1 cellular context compared by ENCODE assay signal in genomic region chr3:13349823-13350222, GRCh38.
TF ChIP-seq lines count a peak whose summit lies in the region.

No MANE protein-coding gene starts in this region.

TF ChIP-seq in SK-N-SH, 30 proteins besides CTCF, POLR2A, EP300 and RAD21 (continued from another document):
- no peak for TF ChIP-seq REST (IDR thresholded peaks at IDR 0.05; ENCODE audit: low read depth, low read length)
- TF ChIP-seq FOXJ3 (CRISPR knock-in tag; IDR thresholded peaks at IDR 0.05) = no peak
- no peak for TF ChIP-seq TCF12 (IDR thresholded peaks at IDR 0.05)
- TF ChIP-seq, protein P1, sequence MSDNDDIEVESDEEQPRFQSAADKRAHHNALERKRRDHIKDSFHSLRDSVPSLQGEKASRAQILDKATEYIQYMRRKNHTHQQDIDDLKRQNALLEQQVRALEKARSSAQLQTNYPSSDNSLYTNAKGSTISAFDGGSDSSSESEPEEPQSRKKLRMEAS (IDR thresholded peaks at IDR 0.05; ENCODE audit: low read depth) = no peak
- no peak for TF ChIP-seq CHD2 (IDR thresholded peaks at IDR 0.05; ENCODE audit: low read length, partially characterized antibody)
- no peak for TF ChIP-seq JUND (IDR thresholded peaks at IDR 0.05)
- TF ChIP-seq USF2 (IDR thresholded peaks at IDR 0.05; ENCODE audit: borderline replicate concordance, low read depth, low read length) = no peak
- TF ChIP-seq GATA2 (CRISPR knock-in tag; IDR thresholded peaks at IDR 0.05) = no peak
- no peak for TF ChIP-seq RXRA (IDR thresholded peaks at IDR 0.05; ENCODE audit: borderline replicate concordance, low read depth)
- TF ChIP-seq MEF2A (IDR thresholded peaks at IDR 0.05; ENCODE audit: borderline replicate concordance, low read depth) = no peak
- no peak for TF ChIP-seq RCOR1 (IDR thresholded peaks at IDR 0.05; ENCODE audit: low read length)
- TF ChIP-seq NFIC (IDR thresholded peaks at IDR 0.05; ENCODE audit: borderline replicate concordance) = no peak
